Comparison of ENCODE assay signal across 10 cellular contexts in the genomic region with DNA sequence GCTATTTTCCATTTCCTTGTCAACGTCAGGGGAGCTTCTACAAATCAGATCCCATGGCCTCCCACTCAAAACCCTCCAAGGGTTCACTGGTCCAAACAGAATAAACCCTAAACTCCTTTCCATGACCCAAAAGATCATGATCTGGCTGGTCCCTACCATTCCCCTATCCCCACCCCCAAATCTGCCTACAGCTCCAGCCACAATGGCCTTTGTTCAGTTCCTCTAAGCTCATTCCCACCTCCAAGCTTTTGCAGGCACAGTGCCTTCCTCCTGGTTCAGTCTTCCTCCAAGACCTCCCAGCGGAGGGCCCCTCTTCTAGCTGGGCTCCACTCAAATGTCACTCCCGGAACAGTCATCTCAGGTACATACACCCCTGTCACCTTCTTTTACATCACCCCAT. TPM values are rescaled to one million over a fixed set of nuclear protein-coding genes. Genes with fewer than 3 reads are reported as not detected.
DNase-seq lines count a peak whose midpoint lies in the region; ATAC-seq and TF ChIP-seq lines count a peak whose summit lies in the region.
"Had no signal": no experiment of that assay in that cellular context is flagged by ENCODE, and none has a peak within 500 bp of the region (broad histone marks: within the 10 kb centered on the region; RNA-seq: fewer than 3 reads in every experiment).

No MANE protein-coding gene starts in this region.

- no peak for ATAC-seq in lower lobe of right lung
- no peak for ATAC-seq in GM19463 (IDR thresholded peaks at IDR 0.05; ENCODE audit: unreplicated experiment)

- H3K4me3 ChIP-seq in HUES64 (ENCODE audit: low read length): peak overlapping the region; percentile 81
- H3K4me3 ChIP-seq in lower lobe of right lung: peak overlapping the region; percentile 64
- peak overlapping the region; percentile 67 to 80 (median 70) for H3K4me3 ChIP-seq in stomach

- peaks cover 8% of the 10 kb centered on the region for H3K36me3 ChIP-seq in HUES64 (ENCODE audit: insufficient read depth, low read length)
- H3K36me3 ChIP-seq in lower lobe of right lung: no peaks in the 10 kb centered on the region
- H3K36me3 ChIP-seq in stomach: peaks cover 0 to 17% (median 5%) of the 10 kb centered on the region in 4 donors

- no peaks in the 10 kb centered on the region for H3K9me3 ChIP-seq in HUES64 (ENCODE audit: insufficient read depth, low read depth, low read length)
- no peaks in the 10 kb centered on the region for H3K9me3 ChIP-seq in lower lobe of right lung
- no peaks in the 10 kb centered on the region for H3K9me3 ChIP-seq in stomach

- intact Hi-C loops in lower lobe of right lung (cut with DNase I) (no loop called here), stomach (cut with DNase I; ENCODE audit: low total_unique reads) (loop anchor here (10.0 kb wide), 1 partner anchor 168 kb away; the partner anchor contains the start of genes IQCK and KNOP1)

- 3% methylated on average over 3 of the region's 3 CpGs for WGBS in HUES64
- 27 to 48% (median 33%) methylated on average over 3 of the region's 3 CpGs for WGBS in stomach, 5 donors

- DNase-seq in astrocyte of the hippocampus (ENCODE audit: low read depth, low spot score) (peak; percentile 42), lower lobe of right lung (no peak), stomach (no peak), NCI-H524 treated with DMSO at 0.1 percent for 48 hours (lab: John Stamatoyannopoulos, UW) (no peak), cerebellar nuclear complex (lab: John Stamatoyannopoulos, UW) (no peak)
- DNase-seq: stimulated activated CD4-positive, alpha-beta T cell treated with anti-CD3 and anti-CD28 coated beads, Interleukin-2, amount 100 ng/mL, for 48 hours had no signal

- peak overlapping the region; percentile 96 for H3K27ac ChIP-seq in HUES64 (ENCODE audit: low read depth, low read length)
- no peak overlapping the region for H3K27ac ChIP-seq in lower lobe of right lung
- H3K27ac ChIP-seq in stomach: peak overlapping the region; percentile 78 to 88 (median 87)
- H3K27ac ChIP-seq: RWPE1 had no signal

- no peak for TF ChIP-seq EP300 in stomach (IDR thresholded peaks at IDR 0.05)

- no peak for TF ChIP-seq POLR2A in stomach (IDR thresholded peaks at IDR 0.05)

- H3K4me1 ChIP-seq in HUES64 (ENCODE audit: insufficient read depth, low read length) (peaks cover 25% of the 10 kb centered on the region), lower lobe of right lung (peaks cover 20% of the 10 kb centered on the region), stomach (peaks cover 18 to 71% (median 41%) of the 10 kb centered on the region in 4 donors)

- peak overlapping the region; percentile 69 for H3K9ac ChIP-seq in HUES64 (ENCODE audit: low read depth, low read length)

- TF ChIP-seq CTCF in lower lobe of right lung (IDR thresholded peaks at IDR 0.05) (no peak), stomach (IDR thresholded peaks at IDR 0.05) (no peak)

- H3K27me3 ChIP-seq in HUES64 (ENCODE audit: insufficient read depth, low read length): peaks cover 12% of the 10 kb centered on the region
- H3K27me3 ChIP-seq in lower lobe of right lung (ENCODE audit: low read depth): peaks cover 39% of the 10 kb centered on the region
- peaks cover 0 to 36% (median 5%) of the 10 kb centered on the region in 3 donors for H3K27me3 ChIP-seq in stomach

RNA-seq across cellular contexts. Expression of gene GPRC5B, which starts 2.0 kb away (rescaled TPM):
- 67.1 TPM for polyA plus RNA-seq in HUES64 (2013, experiment 1 of 2)
- polyA plus RNA-seq in HUES64 (2013, experiment 2 of 2): 63.2 TPM
- total RNA-seq in lower lobe of right lung (15.4 TPM), stomach (10 to 100 TPM in 3 of 5 donors, 1 to 10 TPM in 2; 6.1 to 77.2 (median 24.2) TPM)
- polyA plus RNA-seq in stomach: 10 to 100 TPM; 16.3 to 30.3 (median 24.9) TPM
- total RNA-seq: activated CD8-positive, alpha-beta memory T cell treated with anti-CD3 and anti-CD28 coated beads for 36 hours had no signal
